11 cellular contexts compared by ENCODE assay signal in genomic region chr2:54545700-54546450, GRCh38.
DNase-seq lines count a peak whose midpoint lies in the region; ATAC-seq, FAIRE-seq and TF ChIP-seq lines count a peak whose summit lies in the region.
"Had no signal": no experiment of that assay in that cellular context is flagged by ENCODE, and none has a peak within 500 bp of the region (broad histone marks: within the 10 kb centered on the region; RNA-seq: fewer than 3 reads in every experiment).

No MANE protein-coding gene starts in this region.

- H3K27ac ChIP-seq in astrocyte (ENCODE audit: low read depth, low read length) = no peak overlapping the region
- H3K27ac ChIP-seq in mucosa of rectum (ENCODE audit: low read depth in 2 of 2, low read length in 2 of 2) = peak overlapping the region; percentile 86 to 87
- no peak overlapping the region for H3K27ac ChIP-seq in SJCRH30
- H3K27ac ChIP-seq: sigmoid colon had no signal

- H3K4me1 Mint-ChIP-seq in astrocyte (ENCODE audit: low read depth, unreplicated experiment) (peaks cover 29% of the 10 kb centered on the region), nephron progenitor cell (peaks cover 38% of the 10 kb centered on the region)

- no peak overlapping the region for H3K9ac ChIP-seq in astrocyte (ENCODE audit: low read length)
- peak overlapping the region in 1 of 2 donors; percentile 41 for H3K9ac ChIP-seq in mucosa of rectum (ENCODE audit: low read depth in 1 of 2, low read length in 2 of 2)

- H3K36me3 Mint-ChIP-seq in astrocyte (ENCODE audit: low read depth, unreplicated experiment) (peaks cover 24% of the 10 kb centered on the region), nephron progenitor cell (ENCODE audit: low read depth) (no peaks in the 10 kb centered on the region)

- H3K36me3 ChIP-seq in astrocyte (ENCODE audit: insufficient read depth, low read length) = no peaks in the 10 kb centered on the region
- H3K36me3 ChIP-seq in mucosa of rectum (ENCODE audit: control insufficient read depth in 2 of 2, insufficient read depth in 2 of 2, low read length in 2 of 2) = no peaks in the 10 kb centered on the region
- H3K36me3 ChIP-seq in SJCRH30 = peaks cover 15% of the 10 kb centered on the region; the same call in 1 of the 2 replicates
- H3K36me3 ChIP-seq: sigmoid colon had no signal

- no peak for FAIRE-seq in astrocyte (lab: Jason Lieb, UNC)

- H3K4me3 Mint-ChIP-seq in astrocyte (ENCODE audit: unreplicated experiment) (no peak overlapping the region), nephron progenitor cell (no peak overlapping the region)
- H3K4me3 Mint-ChIP-seq: activated CD4-positive, alpha-beta T cell treated with anti-CD3 and anti-CD28 coated beads, Interleukin-2, amount 10 ng/mL, durations not matched to agents 7 days and 5 days had no signal

- H3K27ac Mint-ChIP-seq in astrocyte (ENCODE audit: unreplicated experiment) (no peak overlapping the region), nephron progenitor cell (no peak overlapping the region)
- H3K27ac Mint-ChIP-seq: activated CD4-positive, alpha-beta T cell treated with anti-CD3 and anti-CD28 coated beads, Interleukin-2, amount 10 ng/mL, durations not matched to agents 7 days and 5 days had no signal

- H3K4me2 ChIP-seq in astrocyte (ENCODE audit: low read length) = no peak overlapping the region

- H3K9me3 ChIP-seq in astrocyte (ENCODE audit: insufficient read depth, low read depth, low read length) = no peaks in the 10 kb centered on the region
- H3K9me3 ChIP-seq in mucosa of rectum (ENCODE audit: control insufficient read depth in 2 of 2, low read length in 2 of 2) = no peaks in the 10 kb centered on the region
- H3K9me3 ChIP-seq in SJCRH30 (replicated peaks) = no peaks in the 10 kb centered on the region; the same call in 1 of the 2 replicates
- H3K9me3 ChIP-seq: sigmoid colon had no signal

- H3K4me1 ChIP-seq in astrocyte (ENCODE audit: insufficient read depth, low read length) = peaks cover 3% of the 10 kb centered on the region
- H3K4me1 ChIP-seq in mucosa of rectum (ENCODE audit: control insufficient read depth in 2 of 2, insufficient read depth in 2 of 2, low read length in 2 of 2) = peaks cover 29 to 57% of the 10 kb centered on the region in 2 donors
- H3K4me1 ChIP-seq in SJCRH30 = no peaks in the 10 kb centered on the region

- no peak overlapping the region for H2AFZ ChIP-seq in astrocyte (ENCODE audit: low read depth, low read length)

- no peaks in the 10 kb centered on the region for H3K27me3 Mint-ChIP-seq in astrocyte (ENCODE audit: low read depth, unreplicated experiment)
- H3K27me3 Mint-ChIP-seq in nephron progenitor cell (ENCODE audit: low read depth, poor library complexity) = no peaks in the 10 kb centered on the region
- H3K27me3 Mint-ChIP-seq: activated CD4-positive, alpha-beta T cell treated with anti-CD3 and anti-CD28 coated beads, Interleukin-2, amount 10 ng/mL, durations not matched to agents 7 days and 5 days had no signal

- DNase-seq in astrocyte (ENCODE audit: low read depth) = peak; percentile 57
- no peak for DNase-seq in nephron progenitor cell
- DNase-seq in cerebellar cortex (ENCODE audit: low spot score) = no peak
- DNase-seq in anterior cingulate cortex (lab: John Stamatoyannopoulos, UW) = no peak
- no peak for DNase-seq in SJCRH30
- DNase-seq: activated CD4-positive, alpha-beta T cell treated with anti-CD3 and anti-CD28 coated beads, Interleukin-2, amount 10 ng/mL, durations not matched to agents 7 days and 5 days; NCI-H1105; sigmoid colon had no signal

- ATAC-seq in GM18867 (IDR thresholded peaks at IDR 0.05; ENCODE audit: unreplicated experiment) (peak; percentile 38), HG02840 (IDR thresholded peaks at IDR 0.05; ENCODE audit: low FRiP score, unreplicated experiment) (peak; percentile 58)

- no peak for TF ChIP-seq CTCF in astrocyte (IDR thresholded peaks at IDR 0.05; ENCODE audit: insufficient read depth, low read depth, low read length)
- no peak for TF ChIP-seq CTCF in nephron progenitor cell (IDR thresholded peaks at IDR 0.05)

- H3K27me3 ChIP-seq in astrocyte (ENCODE audit: insufficient read depth, low read length) (no peaks in the 10 kb centered on the region), mucosa of rectum (ENCODE audit: control insufficient read depth in 2 of 2, insufficient read depth in 2 of 2, low read length in 2 of 2) (no peaks in the 10 kb centered on the region), SJCRH30 (no peaks in the 10 kb centered on the region)
- H3K27me3 ChIP-seq: sigmoid colon had no signal

- peaks cover 3% of the 10 kb centered on the region for H3K9me3 Mint-ChIP-seq in astrocyte (ENCODE audit: unreplicated experiment)
- no peaks in the 10 kb centered on the region for H3K9me3 Mint-ChIP-seq in nephron progenitor cell

- H4K20me1 ChIP-seq in astrocyte (ENCODE audit: insufficient read depth, low read length) = peaks cover 62% of the 10 kb centered on the region

- H3K4me3 ChIP-seq in astrocyte (ENCODE audit: insufficient read depth, low read depth, low read length) = no peak overlapping the region
- H3K4me3 ChIP-seq in mucosa of rectum (ENCODE audit: low read length in 2 of 2) = peak overlapping the region; percentile 20 to 27
- H3K4me3 ChIP-seq in SJCRH30 = no peak overlapping the region
- H3K4me3 ChIP-seq: sigmoid colon had no signal

- peaks cover 72% of the 10 kb centered on the region for H3K79me2 ChIP-seq in astrocyte (ENCODE audit: insufficient read depth, low read length)

Comparison
In these comparisons a context has a peak if more than half of its experiments do, and no peak if none do; other contexts are left out.
1. H3K27ac ChIP-seq: peak in mucosa of rectum (2 of 2); none in astrocyte (single experiment) and SJCRH30 (single experiment).
2. H3K4me3 ChIP-seq: peak in mucosa of rectum (2 of 2); none in astrocyte (single experiment) and SJCRH30 (single experiment).